In the genomic region with DNA sequence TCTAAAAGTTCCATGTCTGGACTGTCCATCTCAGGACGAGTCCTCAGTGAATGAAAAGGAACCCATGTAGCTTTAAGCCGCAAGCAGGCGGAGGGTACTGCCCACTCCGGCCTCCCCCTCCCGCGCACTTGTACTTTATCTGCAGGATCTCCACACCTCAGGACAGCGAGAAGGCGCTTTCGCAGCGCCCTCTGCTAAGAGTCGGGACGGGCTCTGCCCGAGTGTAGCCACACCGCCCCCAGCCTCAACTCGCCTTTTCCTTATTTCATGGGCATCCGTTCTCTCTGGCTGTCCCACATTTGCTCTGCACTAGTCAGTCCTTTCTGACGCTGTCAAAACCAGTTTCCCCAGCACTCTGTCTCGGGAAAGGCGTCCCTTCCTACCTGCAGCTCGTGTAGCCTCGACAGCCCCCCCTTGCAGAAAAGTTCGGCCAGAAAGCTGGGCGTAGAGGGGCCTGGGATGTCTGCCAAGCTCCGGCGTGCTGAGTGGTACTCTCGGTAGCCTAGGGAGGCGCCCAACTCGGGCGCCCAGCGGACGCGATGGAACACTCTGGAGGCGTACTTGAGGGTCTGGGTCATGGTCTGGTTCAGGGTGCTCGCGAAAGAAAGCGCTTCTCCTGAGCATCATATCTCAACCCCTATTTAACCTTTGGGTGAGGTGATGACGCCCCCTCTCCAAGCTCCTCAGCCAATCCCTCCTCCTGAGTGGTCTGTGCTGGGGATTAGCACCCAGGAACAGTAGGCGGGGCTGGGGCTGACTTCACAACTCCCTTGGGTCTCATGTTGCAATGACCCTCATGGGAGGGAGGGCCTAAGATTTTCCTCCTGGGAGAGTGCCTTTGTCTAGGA, we compare ENCODE assay signal across 8 cellular contexts. TPM values are rescaled to one million over a fixed set of nuclear protein-coding genes. Genes with fewer than 3 reads are reported as not detected.
DNase-seq lines count a peak whose midpoint lies in the region; ATAC-seq and TF ChIP-seq lines count a peak whose summit lies in the region.

A gene with protein sequence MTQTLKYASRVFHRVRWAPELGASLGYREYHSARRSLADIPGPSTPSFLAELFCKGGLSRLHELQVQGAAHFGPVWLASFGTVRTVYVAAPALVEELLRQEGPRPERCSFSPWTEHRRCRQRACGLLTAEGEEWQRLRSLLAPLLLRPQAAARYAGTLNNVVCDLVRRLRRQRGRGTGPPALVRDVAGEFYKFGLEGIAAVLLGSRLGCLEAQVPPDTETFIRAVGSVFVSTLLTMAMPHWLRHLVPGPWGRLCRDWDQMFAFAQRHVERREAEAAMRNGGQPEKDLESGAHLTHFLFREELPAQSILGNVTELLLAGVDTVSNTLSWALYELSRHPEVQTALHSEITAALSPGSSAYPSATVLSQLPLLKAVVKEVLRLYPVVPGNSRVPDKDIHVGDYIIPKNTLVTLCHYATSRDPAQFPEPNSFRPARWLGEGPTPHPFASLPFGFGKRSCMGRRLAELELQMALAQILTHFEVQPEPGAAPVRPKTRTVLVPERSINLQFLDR (minus strand): TSS at position 615 of the 848 bp plus-strand sequence. CDS start 37 bp downstream, at position 578.

- H3K27ac Mint-ChIP-seq in activated CD4-positive, alpha-beta T cell treated with anti-CD3 and anti-CD28 coated beads, Interleukin-2, amount 10 ng/mL, durations not matched to agents 24 days and 14 days: peak within 1 kb of the TSS; percentile 46

- H3K36me3 ChIP-seq in sigmoid colon: peaks cover 0 to 17% (median 0%) of the 10 kb centered on the region in 4 donors

- TF ChIP-seq EP300 in sigmoid colon (IDR thresholded peaks at IDR 0.05): no peak

- TF ChIP-seq CTCF in WI38 (IDR thresholded peaks at IDR 0.05; ENCODE audit: low read depth, low read length) (no peak), foreskin keratinocyte (conservative IDR thresholded peaks at IDR 0.05) (peak; percentile 5), sigmoid colon (IDR thresholded peaks at IDR 0.05) (no peak)

- H3K4me3 Mint-ChIP-seq in activated CD4-positive, alpha-beta T cell treated with anti-CD3 and anti-CD28 coated beads, Interleukin-2, amount 10 ng/mL, durations not matched to agents 24 days and 14 days: peak within 1 kb of the TSS; percentile 93

- peak; percentile 71 for DNase-seq in activated CD4-positive, alpha-beta T cell treated with anti-CD3 and anti-CD28 coated beads, Interleukin-2, amount 10 ng/mL, durations not matched to agents 24 days and 14 days
- no peak for DNase-seq in activated CD4-positive, alpha-beta T cell treated with anti-CD3 and anti-CD28 coated beads for 1 hour
- peak in 1 of 2 donors; percentile 80 for DNase-seq in foreskin keratinocyte
- DNase-seq in sigmoid colon: no peak
- DNase-seq in NCI-H446 (lab: John Stamatoyannopoulos, UW): no peak
- DNase-seq in DMS153 (lab: John Stamatoyannopoulos, UW): no peak

- peaks cover 8% of the 10 kb centered on the region for H3K27me3 Mint-ChIP-seq in activated CD4-positive, alpha-beta T cell treated with anti-CD3 and anti-CD28 coated beads, Interleukin-2, amount 10 ng/mL, durations not matched to agents 24 days and 14 days

- no peaks in the 10 kb centered on the region for H3K9me3 Mint-ChIP-seq in activated CD4-positive, alpha-beta T cell treated with anti-CD3 and anti-CD28 coated beads, Interleukin-2, amount 10 ng/mL, durations not matched to agents 24 days and 14 days

- H3K4me1 ChIP-seq in foreskin keratinocyte (peaks cover 6% of the 10 kb centered on the region), sigmoid colon (peaks cover 0 to 40% (median 35%) of the 10 kb centered on the region in 4 donors)

- no peaks in the 10 kb centered on the region for H3K9me3 ChIP-seq in sigmoid colon

- ATAC-seq in foreskin keratinocyte (peak; percentile 49), HG03175 (IDR thresholded peaks at IDR 0.05; ENCODE audit: unreplicated experiment) (no peak)

- 6 to 8% methylated on average over 38 of the region's 38 CpGs for WGBS in sigmoid colon, 2 donors

- TF ChIP-seq POLR2A in sigmoid colon (IDR thresholded peaks at IDR 0.05): no peak

- H3K36me3 Mint-ChIP-seq in activated CD4-positive, alpha-beta T cell treated with anti-CD3 and anti-CD28 coated beads, Interleukin-2, amount 10 ng/mL, durations not matched to agents 24 days and 14 days (ENCODE audit: low read depth): peaks cover 45% of the 10 kb centered on the region

- no peaks in the 10 kb centered on the region for H3K27me3 ChIP-seq in foreskin keratinocyte
- peaks cover 35 to 52% (median 47%) of the 10 kb centered on the region in 3 donors for H3K27me3 ChIP-seq in sigmoid colon

- H3K27ac ChIP-seq in foreskin keratinocyte (peak within 1 kb of the TSS; percentile 67), sigmoid colon (no peak within 1 kb of the TSS)

- peaks cover 42% of the 10 kb centered on the region for H3K4me1 Mint-ChIP-seq in activated CD4-positive, alpha-beta T cell treated with anti-CD3 and anti-CD28 coated beads, Interleukin-2, amount 10 ng/mL, durations not matched to agents 24 days and 14 days

- H3K4me3 ChIP-seq in WI38 (ENCODE audit: low read depth, low read length) (peak within 1 kb of the TSS; percentile 29; the same call in 1 of the 2 replicates), sigmoid colon (peak within 1 kb of the TSS in 3 of 4 donors; percentile 16 to 38 (median 33))

- intact Hi-C loops in activated CD4-positive, alpha-beta T cell treated with anti-CD3 and anti-CD28 coated beads, Interleukin-2, amount 10 ng/mL, durations not matched to agents 24 days and 14 days (cut with micrococcal nuclease): no loop called here
- intact Hi-C loops in sigmoid colon (cut with DNase I): no loop called here

RNA-seq across cellular contexts. Expression of the gene that starts here (rescaled TPM):
- total RNA-seq in activated CD4-positive, alpha-beta T cell treated with anti-CD3 and anti-CD28 coated beads, Interleukin-2, amount 10 ng/mL, durations not matched to agents 24 days and 14 days: 12.3 and 12.7 TPM in 2 replicates
- total RNA-seq in foreskin keratinocyte: 41.8 and 52.1 TPM in 2 replicates
- 31.4 and 43.4 TPM in 2 replicates for polyA plus RNA-seq in foreskin keratinocyte
- total RNA-seq in sigmoid colon: under 1 TPM in 1 of 4 donors, not detected in 3; 0.28 TPM
- 1 to 10 TPM in 2 of 3 donors, not detected in 1; 1.2 to 2.0 TPM for polyA plus RNA-seq in sigmoid colon

Comparison
In these comparisons a context has a peak if more than half of its experiments do, and no peak if none do; other contexts are left out.
1. RNA of the gene that starts here (total RNA-seq): 41.8 to 52.1 TPM in foreskin keratinocyte and 12.3 to 12.7 TPM in activated CD4-positive, alpha-beta T cell treated with anti-CD3 and anti-CD28 coated beads, Interleukin-2, amount 10 ng/mL, durations not matched to agents 24 days and 14 days; 0.28 TPM in sigmoid colon; every median in the first group is over 10 times any median in the second.
2. RNA of the gene that starts here (polyA plus RNA-seq): 31.4 to 43.4 TPM in foreskin keratinocyte; 1.2 to 2.0 TPM in sigmoid colon; every median in the first group is over 10 times any median in the second.